Comparison of ENCODE assay signal across 24 cellular contexts in the genomic region with DNA sequence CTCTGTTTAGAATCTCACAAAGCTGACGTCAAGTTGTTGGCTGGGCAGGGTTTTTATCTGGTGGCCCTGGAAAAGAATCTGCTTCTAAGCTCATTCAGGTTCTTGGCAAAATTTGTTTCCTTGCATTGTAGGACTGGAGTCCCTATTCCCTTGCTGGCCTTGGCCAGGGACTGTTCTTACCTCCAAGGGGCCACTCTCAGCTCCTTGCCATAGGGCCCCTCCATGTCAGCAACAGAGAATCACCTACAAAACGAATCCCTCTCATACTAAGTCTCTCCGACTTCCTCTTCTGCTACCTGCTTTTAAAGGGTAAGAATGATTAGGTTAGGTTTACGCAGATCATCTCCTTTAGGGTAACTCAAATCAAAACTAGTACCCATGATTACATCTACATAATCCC.
DNase-seq lines count a peak whose midpoint lies in the region; ATAC-seq, FAIRE-seq and TF ChIP-seq lines count a peak whose summit lies in the region.
"Had no signal": no experiment of that assay in that cellular context is flagged by ENCODE, and none has a peak within 500 bp of the region (broad histone marks: within the 10 kb centered on the region; RNA-seq: fewer than 3 reads in every experiment).

No MANE protein-coding gene starts in this region.

- no peak overlapping the region; the same call in 1 of the 2 replicates for H3K4me3 Mint-ChIP-seq in HFFc6
- H3K4me3 Mint-ChIP-seq in nephron: no peak overlapping the region
- no peak overlapping the region for H3K4me3 Mint-ChIP-seq in WTC11
- no peak overlapping the region for H3K4me3 Mint-ChIP-seq in naive thymus-derived CD4-positive, alpha-beta T cell
- no peak overlapping the region for H3K4me3 Mint-ChIP-seq in activated T-cell treated with anti-CD3 and anti-CD28 coated beads, Interleukin-2, amount 50 U/mL, for 4 hours
- H3K4me3 Mint-ChIP-seq: CD4-positive, alpha-beta memory T cell had no signal

- intact Hi-C loops in K562 (cut with micrococcal nuclease): no loop called here
- intact Hi-C loops in naive thymus-derived CD4-positive, alpha-beta T cell (cut with micrococcal nuclease): no loop called here

- H3K4me1 Mint-ChIP-seq in HFFc6 (ENCODE audit: low read depth) (peaks cover 48% of the 10 kb centered on the region), nephron (peaks cover 22% of the 10 kb centered on the region), WTC11 (peaks cover 26% of the 10 kb centered on the region)
- peaks cover 0 to 6% (median 0%) of the 10 kb centered on the region in 7 donors for H3K4me1 Mint-ChIP-seq in naive thymus-derived CD4-positive, alpha-beta T cell
- no peaks in the 10 kb centered on the region for H3K4me1 Mint-ChIP-seq in activated T-cell treated with anti-CD3 and anti-CD28 coated beads, Interleukin-2, amount 50 U/mL, for 4 hours (ENCODE audit: low read depth)

- H3K27ac Mint-ChIP-seq in HFFc6 (peak overlapping the region; percentile 66), nephron (peak overlapping the region; percentile 69 to 89 (median 73)), WTC11 (no peak overlapping the region)
- no peak overlapping the region for H3K27ac Mint-ChIP-seq in naive thymus-derived CD4-positive, alpha-beta T cell

- no peak for TF ChIP-seq RAD21 in K562 (CRISPR knock-in tag; conservative IDR thresholded peaks at IDR 0.05 in 1 of 2, IDR thresholded peaks at IDR 0.05 in 1 of 2)

- no TSS peak for BruUV-seq in K562 (replicated peaks; lab: Mats Ljungman, UMichigan)

- in situ Hi-C loops in K562 (cut with MboI): no loop called here

- H3K4me2 ChIP-seq in K562 (ENCODE audit: insufficient read depth, low read length): no peak overlapping the region
- H3K4me2 ChIP-seq: A549, KMS-11, PC-9 had no signal

- FAIRE-seq in K562 (lab: Jason Lieb, UNC): no peak
- FAIRE-seq: A549, GM12878, HTR-8/SVneo had no signal

- DNase-seq in HFFc6 (no peak), K562 (ENCODE audit: extremely low read depth in 1 of 4, low spot score in 3 of 4) (no peak), WTC11 (ENCODE audit: low spot score) (no peak), NCI-H2171 treated with DMSO at 0.1 percent for 48 hours (lab: John Stamatoyannopoulos, UW) (no peak)
- no peak for DNase-seq in naive thymus-derived CD4-positive, alpha-beta T cell
- no peak for DNase-seq in activated T-cell treated with anti-CD3 and anti-CD28 coated beads, Interleukin-2, amount 50 U/mL, for 4 hours
- DNase-seq: C1 segment of cervical spinal cord; Caco-2; CD4-positive, alpha-beta memory T cell; DMS79; GDM1; MM.1S; NCI-H2029; NCI-H526 treated with DMSO at 0.1 percent for 48 hours; PC-9; SJCRH30 had no signal

- peaks cover 52% of the 10 kb centered on the region for H3K36me3 Mint-ChIP-seq in HFFc6 (ENCODE audit: low read depth)
- H3K36me3 Mint-ChIP-seq in nephron (ENCODE audit: low read depth): peaks cover 31% of the 10 kb centered on the region
- H3K36me3 Mint-ChIP-seq in WTC11: peaks cover 20% of the 10 kb centered on the region
- peaks cover 0 to 3% (median 0%) of the 10 kb centered on the region in 5 donors for H3K36me3 Mint-ChIP-seq in naive thymus-derived CD4-positive, alpha-beta T cell
- H3K36me3 Mint-ChIP-seq in activated T-cell treated with anti-CD3 and anti-CD28 coated beads, Interleukin-2, amount 50 U/mL, for 4 hours (ENCODE audit: insufficient read depth): no peaks in the 10 kb centered on the region

- TF ChIP-seq CTCF in HFFc6 (IDR thresholded peaks at IDR 0.05) (no peak), K562 (IDR thresholded peaks at IDR 0.05 in 2 of 3, conservative IDR thresholded peaks at IDR 0.05 in 1 of 3; ENCODE audit: insufficient read depth in 2 of 3, low read depth in 1 of 3, low read length in 3 of 3) (no peak), nephron (IDR thresholded peaks at IDR 0.05; ENCODE audit: unreplicated experiment in 3 of 3) (no peak), WTC11 (IDR thresholded peaks at IDR 0.05) (no peak)

- no peak overlapping the region for H3K27ac ChIP-seq in K562 (ENCODE audit: extremely low read depth, low read depth, low read length)
- peak overlapping the region; percentile 100 for H3K27ac ChIP-seq in stomach smooth muscle (ENCODE audit: low read length)
- no peak overlapping the region for H3K27ac ChIP-seq in naive thymus-derived CD4-positive, alpha-beta T cell (ENCODE audit: low read depth, low read length)
- H3K27ac ChIP-seq: A549, KMS-11, PC-9, SJCRH30 had no signal

- no peak for ATAC-seq in K562
- ATAC-seq in WTC11: no peak
- ATAC-seq in naive thymus-derived CD4-positive, alpha-beta T cell: no peak
- no peak for ATAC-seq in activated T-cell treated with anti-CD3 and anti-CD28 coated beads, Interleukin-2, amount 50 U/mL, for 4 hours
- ATAC-seq: A549, GM12878, HCT116, Right ventricle myocardium inferior had no signal

- H3K79me2 ChIP-seq in K562 (ENCODE audit: control insufficient read depth, insufficient read depth, low read length): no peaks in the 10 kb centered on the region

- H3K9me3 ChIP-seq in K562 (replicated peaks; ENCODE audit: control insufficient read depth, insufficient read depth, low read depth, low read length) (no peaks in the 10 kb centered on the region), stomach smooth muscle (ENCODE audit: control insufficient read depth in 2 of 2, low read length in 2 of 2) (no peaks in the 10 kb centered on the region)
- H3K9me3 ChIP-seq in naive thymus-derived CD4-positive, alpha-beta T cell (ENCODE audit: control insufficient read depth in 2 of 3, low read length in 3 of 3): no peaks in the 10 kb centered on the region
- H3K9me3 ChIP-seq: A549, Caco-2 had no signal

- TF ChIP-seq EP300 in K562 (IDR thresholded peaks at IDR 0.05; ENCODE audit: low read length): no peak

- no peaks in the 10 kb centered on the region for H3K4me1 ChIP-seq in K562 (replicated peaks in 1 of 2; ENCODE audit: control insufficient read depth in 2 of 2, insufficient read depth in 2 of 2, low read length in 2 of 2)
- peaks cover 27% of the 10 kb centered on the region for H3K4me1 ChIP-seq in stomach smooth muscle (ENCODE audit: control insufficient read depth, insufficient read depth, low read length)
- no peaks in the 10 kb centered on the region for H3K4me1 ChIP-seq in naive thymus-derived CD4-positive, alpha-beta T cell (ENCODE audit: control insufficient read depth in 2 of 2, insufficient read depth in 2 of 2, low read length in 2 of 2)
- H3K4me1 ChIP-seq: A549, SJCRH30 had no signal

- H3K9ac ChIP-seq in K562 (ENCODE audit: insufficient read depth in 1 of 2, low read depth in 2 of 2, low read length in 2 of 2) (no peak overlapping the region), stomach smooth muscle (ENCODE audit: low read length in 2 of 2) (no peak overlapping the region)
- H3K9ac ChIP-seq: KMS-11 had no signal

- no peaks in the 10 kb centered on the region for H3K9me3 Mint-ChIP-seq in HFFc6
- peaks cover 5% of the 10 kb centered on the region for H3K9me3 Mint-ChIP-seq in nephron
- peaks cover 29% of the 10 kb centered on the region for H3K9me3 Mint-ChIP-seq in WTC11
- peaks cover 0 to 6% (median 0%) of the 10 kb centered on the region in 11 donors for H3K9me3 Mint-ChIP-seq in naive thymus-derived CD4-positive, alpha-beta T cell
- H3K9me3 Mint-ChIP-seq in activated T-cell treated with anti-CD3 and anti-CD28 coated beads, Interleukin-2, amount 50 U/mL, for 4 hours: no peaks in the 10 kb centered on the region

- H3K27me3 Mint-ChIP-seq in HFFc6 (ENCODE audit: insufficient read depth): peaks cover 5% of the 10 kb centered on the region
- no peaks in the 10 kb centered on the region for H3K27me3 Mint-ChIP-seq in nephron (ENCODE audit: low read depth)
- H3K27me3 Mint-ChIP-seq in WTC11 (ENCODE audit: low read depth): no peaks in the 10 kb centered on the region; the same call in 1 of the 2 replicates
- peaks cover 0 to 10% (median 5%) of the 10 kb centered on the region in 5 donors for H3K27me3 Mint-ChIP-seq in naive thymus-derived CD4-positive, alpha-beta T cell
- H3K27me3 Mint-ChIP-seq in activated T-cell treated with anti-CD3 and anti-CD28 coated beads, Interleukin-2, amount 50 U/mL, for 4 hours (ENCODE audit: low read depth): no peaks in the 10 kb centered on the region

- WGBS in K562 (ENCODE audit: insufficient coverage, low coverage, missing lambda C conversion rate): 8% methylated on average over 4 of the region's 4 CpGs

- TF ChIP-seq POLR2A in K562 (conservative IDR thresholded peaks at IDR 0.05): no peak

- H2AFZ ChIP-seq in K562 (ENCODE audit: low read depth, low read length): no peak overlapping the region
- H2AFZ ChIP-seq: PC-9 had no signal

- CTCF ChIA-PET in K562 (lab: Yijun Ruan, JAX; ENCODE audit: low intra/inter-chr PET ratio) (no interaction called here), WTC11 (lab: Charles Lee) (no interaction called here)
- CTCF ChIA-PET in naive thymus-derived CD4-positive, alpha-beta T cell (lab: Charles Lee): no interaction called here

- no peaks in the 10 kb centered on the region for H3K9me1 ChIP-seq in K562 (ENCODE audit: control insufficient read depth, insufficient read depth, low read length)

- H3K36me3 ChIP-seq in K562 (ENCODE audit: control insufficient read depth, insufficient read depth, low read length): no peaks in the 10 kb centered on the region
- peaks cover 5 to 6% of the 10 kb centered on the region in 2 donors for H3K36me3 ChIP-seq in stomach smooth muscle (ENCODE audit: control insufficient read depth in 2 of 2, insufficient read depth in 2 of 2, low read length in 2 of 2)
- H3K36me3 ChIP-seq in naive thymus-derived CD4-positive, alpha-beta T cell (ENCODE audit: control insufficient read depth in 2 of 3, insufficient read depth in 3 of 3, low read length in 3 of 3): no peaks in the 10 kb centered on the region

- POLR2A ChIA-PET in K562 (lab: Yijun Ruan, JAX) (interaction anchor here (0.6 kb wide), 1 partner anchor 16 kb away, joined by 4 read pairs; no protein-coding TSS in a partner anchor), WTC11 (lab: Charles Lee) (no interaction called here)
- POLR2A ChIA-PET in naive thymus-derived CD4-positive, alpha-beta T cell (lab: Charles Lee): no interaction called here

- no peak overlapping the region for H3K4me3 ChIP-seq in K562
- H3K4me3 ChIP-seq in stomach smooth muscle (ENCODE audit: low read length in 2 of 2): no peak overlapping the region
- H3K4me3 ChIP-seq in naive thymus-derived CD4-positive, alpha-beta T cell (ENCODE audit: low read length): no peak overlapping the region
- H3K4me3 ChIP-seq: A549, GM12878, PC-9, SJCRH30 had no signal

- H4K20me1 ChIP-seq in K562 (replicated peaks; ENCODE audit: control insufficient read depth, insufficient read depth, low read length): no peaks in the 10 kb centered on the region

- H3K27me3 ChIP-seq in K562 (ENCODE audit: control insufficient read depth in 2 of 2, insufficient read depth in 2 of 2, low read length in 2 of 2) (peaks cover 17 to 28% of the 10 kb centered on the region in 2 experiments; a peak in 4 of 5 replicates), stomach smooth muscle (ENCODE audit: control insufficient read depth in 1 of 2, insufficient read depth in 2 of 2, low read length in 2 of 2) (no peaks in the 10 kb centered on the region)
- no peaks in the 10 kb centered on the region for H3K27me3 ChIP-seq in naive thymus-derived CD4-positive, alpha-beta T cell (ENCODE audit: control insufficient read depth in 2 of 2, insufficient read depth in 2 of 2, low read length in 2 of 2)
- H3K27me3 ChIP-seq: SJCRH30 had no signal

TF ChIP-seq in K562, 482 proteins besides CTCF, POLR2A, EP300 and RAD21 (continues in another document):
- peak; percentile 23 for TF ChIP-seq RBM25 (IDR thresholded peaks at IDR 0.05; ENCODE audit: low read depth, low read length, severe bottlenecking)

TF ChIP-seq in WTC11, 78 proteins besides CTCF, POLR2A, EP300 and RAD21 (continues in another document):
- no peak for TF ChIP-seq GTF2I (CRISPR knock-in tag; conservative IDR thresholded peaks at IDR 0.05)

Comparison
In these comparisons a context has a peak if more than half of its experiments do, and no peak if none do; other contexts are left out.
1. H3K27ac Mint-ChIP-seq: peak in HFFc6 (single experiment) and nephron (3 of 3); none in WTC11 (single experiment) and naive thymus-derived CD4-positive, alpha-beta T cell (0 of 9).